ENCODE assay signal across 8 cellular contexts in the genomic region with DNA sequence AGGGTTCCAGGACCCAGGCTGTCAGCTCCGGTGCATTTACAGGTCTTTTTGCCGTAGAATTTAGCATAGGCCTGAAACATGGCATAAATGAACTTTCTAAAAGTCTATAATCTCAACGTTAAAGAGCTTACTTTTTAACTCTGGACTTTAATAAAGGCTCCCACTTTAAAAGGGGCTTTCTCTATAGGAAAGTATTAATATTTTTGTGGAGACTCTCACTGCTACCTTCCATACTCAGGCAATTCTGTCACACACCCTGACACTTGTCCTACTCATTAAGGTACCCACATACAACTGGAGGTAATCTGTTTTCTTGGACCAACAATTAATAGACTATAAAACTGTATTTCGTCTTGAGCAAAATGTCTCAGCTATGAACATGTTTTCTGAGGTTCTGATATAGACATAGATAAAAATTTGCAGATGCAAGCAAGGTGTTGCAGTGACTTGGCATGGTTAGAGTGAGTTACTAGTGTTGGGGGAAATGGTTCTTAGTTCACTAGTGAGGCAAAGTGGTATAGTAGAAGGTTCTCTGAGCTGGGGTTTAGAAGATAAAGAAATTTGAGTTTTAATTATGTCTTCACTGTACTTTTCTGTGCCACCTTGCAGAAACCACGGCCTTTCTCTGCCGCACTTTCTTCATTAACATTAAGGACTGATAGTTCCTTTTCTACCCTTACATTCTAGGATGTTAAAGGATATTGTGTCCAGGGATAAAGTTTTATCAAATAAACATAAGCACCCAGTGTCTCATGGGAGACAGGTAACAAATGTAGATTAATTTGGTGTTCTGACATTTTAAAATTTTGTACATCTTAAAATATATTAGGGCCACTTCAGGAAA. TPM values are rescaled to one million over a fixed set of nuclear protein-coding genes. Genes with fewer than 3 reads are reported as not detected.
DNase-seq lines count a peak whose midpoint lies in the region; ATAC-seq and TF ChIP-seq lines count a peak whose summit lies in the region.

No MANE protein-coding gene starts in this region.

- H3K36me3 Mint-ChIP-seq in activated CD8-positive, alpha-beta memory T cell treated with anti-CD3 and anti-CD28 coated beads, Interleukin-2, amount 10 ng/mL, durations not matched to agents 7 days and 5 days: no peaks in the 10 kb centered on the region

- no peak for DNase-seq in activated CD8-positive, alpha-beta memory T cell treated with anti-CD3 and anti-CD28 coated beads, Interleukin-2, amount 10 ng/mL, durations not matched to agents 7 days and 5 days
- no peak for DNase-seq in activated CD8-positive, alpha-beta memory T cell treated with anti-CD3 and anti-CD28 coated beads, Interleukin-2, amount 50 U/mL, for 48 hours
- no peak for DNase-seq in right lobe of liver
- no peak for DNase-seq in tibial artery
- no peak for DNase-seq in activated CD4-positive, alpha-beta T cell treated with anti-CD3 and anti-CD28 coated beads for 1 hour
- DNase-seq in GM13976 (ENCODE audit: low spot score): no peak
- no peak for DNase-seq in SHP77 treated with DMSO at 0.1 percent for 48 hours (lab: John Stamatoyannopoulos, UW)

- WGBS in right lobe of liver (ENCODE audit: insufficient coverage, low coverage, low lambda C conversion rate, missing lambda C conversion rate): 50% methylated on average over 6 of the region's 6 CpGs

- H3K9me3 ChIP-seq in right lobe of liver: no peaks in the 10 kb centered on the region
- H3K9me3 ChIP-seq in tibial artery: no peaks in the 10 kb centered on the region

- no peak for ATAC-seq in activated CD8-positive, alpha-beta memory T cell treated with anti-CD3 and anti-CD28 coated beads, Interleukin-2, amount 10 ng/mL, durations not matched to agents 7 days and 5 days
- no peak for ATAC-seq in right lobe of liver

- in situ Hi-C loops in GM13976 (cut with MboI; ENCODE audit: low sequenced_read_pairs, unreplicated experiment): loop anchor here (10.0 kb wide), 1 partner anchor 241 kb away; no protein-coding TSS in a partner anchor

- H3K9me3 Mint-ChIP-seq in activated CD8-positive, alpha-beta memory T cell treated with anti-CD3 and anti-CD28 coated beads, Interleukin-2, amount 10 ng/mL, durations not matched to agents 7 days and 5 days (ENCODE audit: low read depth): no peaks in the 10 kb centered on the region

- intact Hi-C loops in right lobe of liver (cut with DNase I): no loop called here
- intact Hi-C loops in tibial artery (cut with DNase I; ENCODE audit: low total_unique reads): loop anchor here (5.0 kb wide), 1 partner anchor 54 kb away; no protein-coding TSS in a partner anchor

- H3K27ac Mint-ChIP-seq in activated CD8-positive, alpha-beta memory T cell treated with anti-CD3 and anti-CD28 coated beads, Interleukin-2, amount 10 ng/mL, durations not matched to agents 7 days and 5 days: peak overlapping the region; percentile 96

- H3K27me3 ChIP-seq in right lobe of liver (no peaks in the 10 kb centered on the region), tibial artery (no peaks in the 10 kb centered on the region)

- TF ChIP-seq POLR2A in right lobe of liver (IDR thresholded peaks at IDR 0.05): no peak

- H3K4me1 Mint-ChIP-seq in activated CD8-positive, alpha-beta memory T cell treated with anti-CD3 and anti-CD28 coated beads, Interleukin-2, amount 10 ng/mL, durations not matched to agents 7 days and 5 days: peaks cover 30% of the 10 kb centered on the region

- H3K4me1 ChIP-seq in right lobe of liver (peaks cover 0 to 12% (median 0%) of the 10 kb centered on the region in 4 donors), tibial artery (peaks cover 0 to 28% (median 15%) of the 10 kb centered on the region in 4 donors)

- H3K27me3 Mint-ChIP-seq in activated CD8-positive, alpha-beta memory T cell treated with anti-CD3 and anti-CD28 coated beads, Interleukin-2, amount 10 ng/mL, durations not matched to agents 7 days and 5 days: no peaks in the 10 kb centered on the region

- peak overlapping the region; percentile 83 for H3K4me3 Mint-ChIP-seq in activated CD8-positive, alpha-beta memory T cell treated with anti-CD3 and anti-CD28 coated beads, Interleukin-2, amount 10 ng/mL, durations not matched to agents 7 days and 5 days

- peak overlapping the region; percentile 76 to 86 (median 76) for H3K4me3 ChIP-seq in right lobe of liver
- H3K4me3 ChIP-seq in tibial artery: peak overlapping the region; percentile 92 to 98

- H3K36me3 ChIP-seq in right lobe of liver: no peaks in the 10 kb centered on the region
- no peaks in the 10 kb centered on the region for H3K36me3 ChIP-seq in tibial artery

- CTCF ChIA-PET in activated CD8-positive, alpha-beta memory T cell treated with anti-CD3 and anti-CD28 coated beads, Interleukin-2, amount 10 ng/mL, durations not matched to agents 7 days and 5 days (lab: Charles Lee): interaction anchor here (0.8 to 2.2 kb wide), 4 partner anchors 12 to 247 kb away, joined by 3 to 8 read pairs (median 4); no protein-coding TSS in a partner anchor

- TF ChIP-seq CTCF in right lobe of liver (IDR thresholded peaks at IDR 0.05): no peak
- TF ChIP-seq CTCF in tibial artery (IDR thresholded peaks at IDR 0.05): no peak
- TF ChIP-seq CTCF in GM13976 (IDR thresholded peaks at IDR 0.05; ENCODE audit: borderline replicate concordance, control extremely low read depth, extremely low read depth, insufficient read depth, missing control alignments): no peak

- H3K27ac ChIP-seq in angular gyrus (ENCODE audit: low read depth, low read length) (peak overlapping the region; percentile 89), right lobe of liver (peak overlapping the region; percentile 100), tibial artery (peak overlapping the region; percentile 100)

RNA-seq across cellular contexts. Expression of a gene that starts 10.8 kb away (rescaled TPM):
- 10 to 100 TPM in 1 of 2 experiments, 1 to 10 TPM in 1; 3.2 to 14.8 TPM for total RNA-seq in activated CD8-positive, alpha-beta memory T cell treated with anti-CD3 and anti-CD28 coated beads, Interleukin-2, amount 10 ng/mL, durations not matched to agents 7 days and 5 days
- total RNA-seq in right lobe of liver: 1 to 10 TPM in 5 of 6 experiments, under 1 TPM in 1; 0.51 to 1.8 (median 1.2) TPM
